6 cellular contexts compared by ENCODE assay signal in genomic region chr12:10441144-10441543, GRCh38. TPM values are rescaled to one million over a fixed set of nuclear protein-coding genes. Genes with fewer than 3 reads are reported as not detected.
"Had no signal": no experiment of that assay in that cellular context is flagged by ENCODE, and none has a peak within 500 bp of the region (broad histone marks: within the 10 kb centered on the region; RNA-seq: fewer than 3 reads in every experiment).

No MANE protein-coding gene starts in this region.

RNA-seq across cellular contexts. Expression of gene KLRC2, which starts 5.3 kb away (rescaled TPM):
- total RNA-seq: HT1080, IMR-90, K562 had no signal
- polyA plus RNA-seq: IgD-negative memory B cell, IMR-90, K562 had no signal

RNA-seq across cellular contexts. Expression of gene KLRC1, which starts 12.0 kb away (rescaled TPM):
- total RNA-seq: HepG2, HT-29, IMR-90, K562 had no signal
- polyA plus RNA-seq: HepG2, IMR-90, K562 had no signal

RNA-seq across cellular contexts. Expression of gene KLRC3, which starts 20.7 kb away (rescaled TPM):
- total RNA-seq: HepG2, HT1080, IMR-90 had no signal
- polyA plus RNA-seq: HepG2, IgD-negative memory B cell, IMR-90 had no signal

RNA-seq across cellular contexts. Expression of gene KLRC4, which starts 31.6 kb away (rescaled TPM):
- total RNA-seq: HepG2, HT-29, HT1080, IMR-90, K562 had no signal
- polyA plus RNA-seq: IgD-negative memory B cell, IMR-90 had no signal

RNA-seq across cellular contexts. Expression of gene KLRK1, which starts 51.3 kb away (rescaled TPM):
- total RNA-seq: HepG2, HT1080, IMR-90 had no signal
- polyA plus RNA-seq: HepG2, IMR-90 had no signal
